ENCODE assay signal across 1 cellular context in genomic region chr5:112684737-112685136, GRCh38.
TF ChIP-seq lines count a peak whose summit lies in the region.

No MANE protein-coding gene starts in this region.

TF ChIP-seq in GM12878, 131 proteins besides CTCF, POLR2A, EP300 and RAD21 (continued from another document):
- TF ChIP-seq PML (IDR thresholded peaks at IDR 0.05; ENCODE audit: low read length) (no peak), HDAC6 (IDR thresholded peaks at IDR 0.05; ENCODE audit: unreplicated experiment) (no peak), STAT1 (conservative IDR thresholded peaks at IDR 0.05) (no peak), ZBTB4 (CRISPR knock-in tag; IDR thresholded peaks at IDR 0.05) (no peak), BCL11A (IDR thresholded peaks at IDR 0.05; ENCODE audit: low read depth, low read length) (no peak), SKIL (IDR thresholded peaks at IDR 0.05; ENCODE audit: low read depth, poor library complexity, severe bottlenecking) (no peak), TBL1XR1 (IDR thresholded peaks at IDR 0.05; ENCODE audit: low read depth, low read length) (no peak), ZZZ3 (IDR thresholded peaks at IDR 0.05; ENCODE audit: control insufficient read depth, insufficient read length, low read depth) (no peak), SPI1 (IDR thresholded peaks at IDR 0.05; ENCODE audit: borderline replicate concordance, insufficient read depth, low read depth, low read length) (no peak), PAX8 (IDR thresholded peaks at IDR 0.05) (no peak), NKRF (conservative IDR thresholded peaks at IDR 0.05) (no peak), HCFC1 (IDR thresholded peaks at IDR 0.05; ENCODE audit: low read length) (no peak), BCL3 (IDR thresholded peaks at IDR 0.05; ENCODE audit: borderline replicate concordance, insufficient read depth, low read depth, low read length, poor library complexity, severe bottlenecking) (no peak)
